ENCODE assay signal across 14 cellular contexts in genomic region chr13:96946709-96947311, GRCh38. TPM values are rescaled to one million over a fixed set of nuclear protein-coding genes. Genes with fewer than 3 reads are reported as not detected.
"Had no signal": no experiment of that assay in that cellular context is flagged by ENCODE, and none has a peak within 500 bp of the region (broad histone marks: within the 10 kb centered on the region; RNA-seq: fewer than 3 reads in every experiment).

No MANE protein-coding gene starts in this region.

- H3K36me3 Mint-ChIP-seq: activated naive CD4-positive, alpha-beta T cell treated with anti-CD3 and anti-CD28 coated beads, Interleukin-2, amount 10 ng/mL, durations not matched to agents 7 days and 5 days; brain had no signal

- H3K27ac Mint-ChIP-seq: activated naive CD4-positive, alpha-beta T cell treated with anti-CD3 and anti-CD28 coated beads, Interleukin-2, amount 10 ng/mL, durations not matched to agents 7 days and 5 days; activated T-helper 2 cell treated with anti-CD3 and anti-CD28 coated beads, Interferon-gamma antibody, Interleukin-2, Interleukin-4, amounts not matched to agents 10 μg/mL and 5 μg/mL and 100 μg/mL, durations not matched to agents 14 hours and 24 hours and 36 hours; brain; T-helper 2 cell treated with Interferon-gamma antibody and Interleukin-4, amounts not matched to agents 5 μg/mL and 100 μg/mL, for 36 hours had no signal

- H3K4me3 ChIP-seq: gastrocnemius medialis, heart right ventricle, upper lobe of right lung had no signal

- H2AFZ ChIP-seq: parathyroid adenoma had no signal

- H3K4me3 Mint-ChIP-seq: activated naive CD4-positive, alpha-beta T cell treated with anti-CD3 and anti-CD28 coated beads, Interleukin-2, amount 10 ng/mL, durations not matched to agents 7 days and 5 days; brain; T-helper 2 cell treated with Interferon-gamma antibody and Interleukin-4, amounts not matched to agents 5 μg/mL and 100 μg/mL, for 36 hours had no signal

- H3K27ac ChIP-seq: gastrocnemius medialis, heart right ventricle, parathyroid adenoma, upper lobe of right lung had no signal

- H3K4me1 ChIP-seq: gastrocnemius medialis, heart right ventricle, parathyroid adenoma, upper lobe of right lung had no signal

- DNase-seq: activated naive CD4-positive, alpha-beta T cell treated with anti-CD3 and anti-CD28 coated beads, Interleukin-2, amount 10 ng/mL, durations not matched to agents 7 days and 5 days; gastrocnemius medialis; heart right ventricle; islet precursor cell; mesendoderm; stimulated activated naive CD4-positive, alpha-beta T cell; upper lobe of right lung had no signal

- H3K36me3 ChIP-seq: gastrocnemius medialis, heart right ventricle, upper lobe of right lung had no signal

- H3K4me1 Mint-ChIP-seq: activated naive CD4-positive, alpha-beta T cell treated with anti-CD3 and anti-CD28 coated beads, Interleukin-2, amount 10 ng/mL, durations not matched to agents 7 days and 5 days had no signal

- H3K27me3 ChIP-seq: gastrocnemius medialis, upper lobe of right lung had no signal

- H3K79me2 ChIP-seq: parathyroid adenoma had no signal

- H3K9me3 ChIP-seq: gastrocnemius medialis, heart right ventricle, upper lobe of right lung had no signal

- H3K27me3 Mint-ChIP-seq: activated naive CD4-positive, alpha-beta T cell treated with anti-CD3 and anti-CD28 coated beads, Interleukin-2, amount 10 ng/mL, durations not matched to agents 7 days and 5 days; brain had no signal

- H3K9me3 Mint-ChIP-seq: activated T-helper 2 cell treated with anti-CD3 and anti-CD28 coated beads, Interferon-gamma antibody, Interleukin-2, Interleukin-4, amounts not matched to agents 10 μg/mL and 5 μg/mL and 100 μg/mL, durations not matched to agents 14 hours and 24 hours and 36 hours; brain; T-helper 2 cell treated with Interferon-gamma antibody and Interleukin-4, amounts not matched to agents 5 μg/mL and 100 μg/mL, for 36 hours had no signal

RNA-seq across cellular contexts. Expression of gene OXGR1, which starts 47.5 kb away (rescaled TPM):
- total RNA-seq: activated T-helper 2 cell treated with anti-CD3 and anti-CD28 coated beads, Interferon-gamma antibody, Interleukin-2, Interleukin-4, amounts not matched to agents 10 μg/mL and 5 μg/mL and 100 μg/mL, durations not matched to agents 14 hours and 24 hours and 36 hours; chondrocyte; liver; renal cortical epithelial cell had no signal
- polyA plus RNA-seq: liver had no signal
